ENCODE assay signal across 1 cellular context in the genomic region with DNA sequence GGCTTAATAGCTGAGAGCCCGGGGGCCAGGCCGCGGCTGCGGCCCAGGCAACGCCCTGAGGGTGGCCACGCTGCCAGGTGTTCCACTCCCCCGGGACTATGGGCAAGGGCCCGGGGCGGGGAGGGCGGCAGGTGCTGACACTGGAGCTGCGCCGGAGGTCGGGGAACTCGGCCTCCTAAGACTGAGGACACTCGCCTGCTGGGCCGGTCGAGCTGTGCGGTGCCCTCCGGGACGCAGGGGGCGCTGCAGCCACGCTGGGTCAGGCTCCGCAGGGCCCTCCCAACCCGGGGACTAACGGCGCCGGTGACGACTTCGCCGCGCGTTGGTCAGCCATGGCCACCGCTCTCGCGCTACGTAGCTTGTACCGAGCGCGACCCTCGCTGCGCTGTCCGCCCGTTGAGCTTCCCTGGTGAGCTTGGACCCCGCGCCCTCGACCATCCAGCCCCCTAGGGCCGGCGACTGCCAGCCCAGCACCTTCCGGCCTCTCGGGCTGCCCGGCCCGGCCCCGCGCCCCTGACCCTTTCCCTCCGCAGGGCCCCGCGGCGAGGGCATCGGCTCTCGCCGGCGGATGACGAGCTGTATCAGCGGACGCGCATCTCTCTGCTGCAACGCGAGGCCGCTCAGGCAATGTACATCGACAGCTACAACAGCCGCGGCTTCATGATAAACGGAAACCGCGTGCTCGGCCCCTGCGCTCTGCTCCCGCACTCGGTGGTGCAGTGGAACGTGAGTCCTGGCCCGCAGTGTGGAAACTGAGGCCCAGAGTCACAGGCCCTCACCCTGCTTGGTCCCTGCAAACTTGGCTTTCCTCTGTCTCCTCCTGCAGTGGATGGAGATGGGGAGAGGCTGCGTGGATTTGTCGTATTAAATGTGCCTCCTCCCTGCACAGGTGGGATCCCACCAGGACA.
TF ChIP-seq lines count a peak whose summit lies in the region.

TSS of gene NDUFAF3 (plus strand) at position 309 of the 908 bp plus-strand sequence. CDS start at position 333, 24 bp downstream.

TF ChIP-seq in HepG2, 621 proteins besides CTCF, POLR2A, EP300 and RAD21 (continued from another document and continues in another):
- TF ChIP-seq, protein P1, sequence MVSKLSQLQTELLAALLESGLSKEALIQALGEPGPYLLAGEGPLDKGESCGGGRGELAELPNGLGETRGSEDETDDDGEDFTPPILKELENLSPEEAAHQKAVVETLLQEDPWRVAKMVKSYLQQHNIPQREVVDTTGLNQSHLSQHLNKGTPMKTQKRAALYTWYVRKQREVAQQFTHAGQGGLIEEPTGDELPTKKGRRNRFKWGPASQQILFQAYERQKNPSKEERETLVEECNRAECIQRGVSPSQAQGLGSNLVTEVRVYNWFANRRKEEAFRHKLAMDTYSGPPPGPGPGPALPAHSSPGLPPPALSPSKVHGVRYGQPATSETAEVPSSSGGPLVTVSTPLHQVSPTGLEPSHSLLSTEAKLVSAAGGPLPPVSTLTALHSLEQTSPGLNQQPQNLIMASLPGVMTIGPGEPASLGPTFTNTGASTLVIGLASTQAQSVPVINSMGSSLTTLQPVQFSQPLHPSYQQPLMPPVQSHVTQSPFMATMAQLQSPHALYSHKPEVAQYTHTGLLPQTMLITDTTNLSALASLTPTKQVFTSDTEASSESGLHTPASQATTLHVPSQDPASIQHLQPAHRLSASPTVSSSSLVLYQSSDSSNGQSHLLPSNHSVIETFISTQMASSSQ (IDR thresholded peaks at IDR 0.05; ENCODE audit: low read depth) = no peak
- TF ChIP-seq, protein P1 (CRISPR knock-in tag; IDR thresholded peaks at IDR 0.05; ENCODE audit: borderline replicate concordance) = 0 out of 2 replicates have a peak, but pooled peaks have one; percentile 44
- TF ChIP-seq FOXA3 (CRISPR knock-in tag; IDR thresholded peaks at IDR 0.05) (peak; percentile 11; the same call in 1 of the 2 replicates), PCBP2 (optimal IDR thresholded peaks at IDR 0.05; ENCODE audit: low read depth, low read length, poor library complexity, severe bottlenecking) (no peak), ZFY (CRISPR knock-in tag; IDR thresholded peaks at IDR 0.05) (peak; percentile 89), FOXM1 (CRISPR knock-in tag; IDR thresholded peaks at IDR 0.05) (0 out of 2 replicates have a peak, but pooled peaks have one; percentile 37), CEBPG (CRISPR knock-in tag; IDR thresholded peaks at IDR 0.05) (0 out of 2 replicates have a peak, but pooled peaks have one; percentile 8), ZNF720 (CRISPR knock-in tag; IDR thresholded peaks at IDR 0.05) (no peak), PTBP1 (IDR thresholded peaks at IDR 0.05; ENCODE audit: low read depth, low read length, poor library complexity, severe bottlenecking) (no peak), NFYB (CRISPR knock-in tag; IDR thresholded peaks at IDR 0.05) (no peak; the same call in 1 of the 2 replicates), CREB1 (IDR thresholded peaks at IDR 0.05) (peak; percentile 55), CREB1 (CRISPR knock-in tag; IDR thresholded peaks at IDR 0.05) (no peak), RCOR2 (CRISPR knock-in tag; IDR thresholded peaks at IDR 0.05) (no peak), RARG (CRISPR knock-in tag; IDR thresholded peaks at IDR 0.05; ENCODE audit: low read depth) (0 out of 2 replicates have a peak, but pooled peaks have one; percentile 5), ZNF3 (CRISPR knock-in tag; IDR thresholded peaks at IDR 0.05) (no peak), ZNF33B (CRISPR knock-in tag; IDR thresholded peaks at IDR 0.05) (peak; percentile 24; the same call in 1 of the 2 replicates), NFKB2 (CRISPR knock-in tag; IDR thresholded peaks at IDR 0.05; ENCODE audit: borderline replicate concordance) (peak; percentile 35), ZNF7 (CRISPR knock-in tag; IDR thresholded peaks at IDR 0.05) (no peak), KDM1A (CRISPR knock-in tag; IDR thresholded peaks at IDR 0.05) (no peak), EHMT2 (IDR thresholded peaks at IDR 0.05; ENCODE audit: borderline replicate concordance, low read depth, low read length) (no peak), HINFP (CRISPR knock-in tag; IDR thresholded peaks at IDR 0.05; ENCODE audit: low read depth) (peak; percentile 38; the same call in 1 of the 2 replicates), RNF2 (conservative IDR thresholded peaks at IDR 0.05; ENCODE audit: low read depth) (peak; percentile 31; the same call in 1 of the 2 replicates), ARNT (IDR thresholded peaks at IDR 0.05) (no peak), ZNF318 (CRISPR knock-in tag; IDR thresholded peaks at IDR 0.05) (no peak), ZKSCAN5 (CRISPR knock-in tag; IDR thresholded peaks at IDR 0.05) (no peak), NR2C2 (CRISPR knock-in tag; IDR thresholded peaks at IDR 0.05; ENCODE audit: borderline replicate concordance) (peak; percentile 69; the same call in 1 of the 2 replicates), TSC22D2 (CRISPR knock-in tag; IDR thresholded peaks at IDR 0.05; ENCODE audit: borderline replicate concordance) (no peak), ZNF75D (CRISPR knock-in tag; IDR thresholded peaks at IDR 0.05; ENCODE audit: borderline replicate concordance) (no peak), XBP1 (CRISPR knock-in tag; IDR thresholded peaks at IDR 0.05) (peak; percentile 61; the same call in 1 of the 2 replicates), PRPF4 (IDR thresholded peaks at IDR 0.05; ENCODE audit: low read depth, low read length, poor library complexity, severe bottlenecking) (no peak)
- TF ChIP-seq, protein P2, sequence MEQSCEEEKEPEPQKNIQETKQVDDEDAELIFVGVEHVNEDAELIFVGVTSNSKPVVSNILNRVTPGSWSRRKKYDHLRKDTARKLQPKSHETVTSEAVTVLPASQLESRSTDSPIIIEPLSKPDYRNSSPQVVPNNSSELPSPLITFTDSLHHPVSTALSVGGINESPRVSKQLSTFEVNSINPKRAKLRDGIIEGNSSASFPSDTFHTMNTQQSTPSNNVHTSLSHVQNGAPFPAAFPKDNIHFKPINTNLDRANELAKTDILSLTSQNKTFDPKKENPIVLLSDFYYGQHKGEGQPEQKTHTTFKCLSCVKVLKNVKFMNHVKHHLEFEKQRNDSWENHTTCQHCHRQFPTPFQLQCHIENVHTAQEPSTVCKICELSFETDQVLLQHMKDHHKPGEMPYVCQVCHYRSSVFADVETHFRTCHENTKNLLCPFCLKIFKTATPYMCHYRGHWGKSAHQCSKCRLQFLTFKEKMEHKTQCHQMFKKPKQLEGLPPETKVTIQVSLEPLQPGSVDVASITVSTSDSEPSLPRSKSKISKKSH (CRISPR knock-in tag; IDR thresholded peaks at IDR 0.05; ENCODE audit: borderline replicate concordance) = no peak
- TF ChIP-seq, protein P3, sequence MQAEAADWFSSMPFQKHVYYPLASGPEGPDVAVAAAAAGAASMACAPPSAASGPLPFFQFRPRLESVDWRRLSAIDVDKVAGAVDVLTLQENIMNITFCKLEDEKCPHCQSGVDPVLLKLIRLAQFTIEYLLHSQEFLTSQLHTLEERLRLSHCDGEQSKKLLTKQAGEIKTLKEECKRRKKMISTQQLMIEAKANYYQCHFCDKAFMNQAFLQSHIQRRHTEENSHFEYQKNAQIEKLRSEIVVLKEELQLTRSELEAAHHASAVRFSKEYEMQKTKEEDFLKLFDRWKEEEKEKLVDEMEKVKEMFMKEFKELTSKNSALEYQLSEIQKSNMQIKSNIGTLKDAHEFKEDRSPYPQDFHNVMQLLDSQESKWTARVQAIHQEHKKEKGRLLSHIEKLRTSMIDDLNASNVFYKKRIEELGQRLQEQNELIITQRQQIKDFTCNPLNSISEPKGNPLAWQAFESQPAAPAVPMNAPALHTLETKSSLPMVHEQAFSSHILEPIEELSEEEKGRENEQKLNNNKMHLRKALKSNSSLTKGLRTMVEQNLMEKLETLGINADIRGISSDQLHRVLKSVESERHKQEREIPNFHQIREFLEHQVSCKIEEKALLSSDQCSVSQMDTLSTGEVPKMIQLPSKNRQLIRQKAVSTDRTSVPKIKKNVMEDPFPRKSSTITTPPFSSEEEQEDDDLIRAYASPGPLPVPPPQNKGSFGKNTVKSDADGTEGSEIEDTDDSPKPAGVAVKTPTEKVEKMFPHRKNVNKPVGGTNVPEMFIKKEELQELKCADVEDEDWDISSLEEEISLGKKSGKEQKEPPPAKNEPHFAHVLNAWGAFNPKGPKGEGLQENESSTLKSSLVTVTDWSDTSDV (CRISPR knock-in tag; IDR thresholded peaks at IDR 0.05) = no peak
- TF ChIP-seq, protein P4, sequence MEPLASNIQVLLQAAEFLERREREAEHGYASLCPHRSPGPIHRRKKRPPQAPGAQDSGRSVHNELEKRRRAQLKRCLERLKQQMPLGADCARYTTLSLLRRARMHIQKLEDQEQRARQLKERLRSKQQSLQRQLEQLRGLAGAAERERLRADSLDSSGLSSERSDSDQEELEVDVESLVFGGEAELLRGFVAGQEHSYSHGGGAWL (CRISPR knock-in tag; IDR thresholded peaks at IDR 0.05) = peak; percentile 82
- TF ChIP-seq, protein P5, sequence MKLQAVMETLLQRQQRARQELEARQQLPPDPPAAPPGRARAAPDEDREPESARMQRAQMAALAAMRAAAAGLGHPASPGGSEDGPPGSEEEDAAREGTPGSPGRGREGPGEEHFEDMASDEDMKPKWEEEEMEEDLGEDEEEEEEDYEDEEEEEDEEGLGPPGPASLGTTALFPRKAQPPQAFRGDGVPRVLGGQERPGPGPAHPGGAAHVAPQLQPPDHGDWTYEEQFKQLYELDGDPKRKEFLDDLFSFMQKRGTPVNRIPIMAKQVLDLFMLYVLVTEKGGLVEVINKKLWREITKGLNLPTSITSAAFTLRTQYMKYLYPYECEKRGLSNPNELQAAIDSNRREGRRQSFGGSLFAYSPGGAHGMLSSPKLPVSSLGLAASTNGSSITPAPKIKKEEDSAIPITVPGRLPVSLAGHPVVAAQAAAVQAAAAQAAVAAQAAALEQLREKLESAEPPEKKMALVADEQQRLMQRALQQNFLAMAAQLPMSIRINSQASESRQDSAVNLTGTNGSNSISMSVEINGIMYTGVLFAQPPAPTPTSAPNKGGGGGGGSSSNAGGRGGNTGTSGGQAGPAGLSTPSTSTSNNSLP (IDR thresholded peaks at IDR 0.05; ENCODE audit: low read depth, low read length) = no peak
